Comparison of ENCODE assay signal across 23 cellular contexts in the genomic region with DNA sequence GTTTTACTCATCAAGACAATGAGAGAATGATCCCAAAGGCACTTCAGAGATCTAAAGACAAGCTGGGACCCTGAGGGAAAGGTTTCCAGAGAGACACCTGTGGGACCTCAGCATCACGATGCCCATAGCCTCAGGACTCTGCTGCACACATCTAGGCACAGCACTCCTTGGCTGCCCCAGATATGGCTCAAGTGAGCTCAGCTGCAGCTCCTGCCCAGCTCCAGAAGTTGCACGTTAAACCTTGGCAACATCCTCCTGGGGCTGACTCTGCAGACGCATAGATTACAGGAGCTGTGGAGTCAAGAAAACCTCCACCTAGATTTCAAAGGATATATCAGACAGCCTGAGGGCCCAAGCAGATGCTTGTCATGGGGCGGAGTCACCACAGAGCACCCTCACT.
"Had no signal": no experiment of that assay in that cellular context is flagged by ENCODE, and none has a peak within 500 bp of the region (broad histone marks: within the 10 kb centered on the region; RNA-seq: fewer than 3 reads in every experiment).

No MANE protein-coding gene starts in this region.

- DNase-seq: colonic mucosa; cortex of kidney; effector CD8-positive, alpha-beta T cell; effector memory CD8-positive, alpha-beta T cell; endodermal cell; erythroblast; foreskin melanocyte; gastrocnemius medialis; glutamatergic neuron; head of caudate nucleus; heart right ventricle; hippocampal formation; left cardiac atrium; left lung; left ventricle myocardium superior; lower lobe of right lung; mesenchymal stem cell; mucosa of descending colon had no signal

- H3K27me3 ChIP-seq: colonic mucosa, esophagus muscularis mucosa, gastrocnemius medialis, heart right ventricle, left lung had no signal

- ATAC-seq: effector memory CD8-positive, alpha-beta T cell; gastrocnemius medialis; heart right ventricle; left cardiac atrium; left lung; left ventricle myocardium superior; lower lobe of right lung; mucosa of descending colon had no signal

- H3K4me3 ChIP-seq: colonic mucosa, esophagus muscularis mucosa, gastrocnemius medialis, heart right ventricle, left lung, lower lobe of right lung, mucosa of descending colon had no signal

- H3K36me3 ChIP-seq: colonic mucosa, esophagus muscularis mucosa, gastrocnemius medialis, heart right ventricle, left lung, lower lobe of right lung had no signal

- H3K4me1 ChIP-seq: colonic mucosa, esophagus muscularis mucosa, gastrocnemius medialis, heart right ventricle, left lung, lower lobe of right lung had no signal

- H3K27ac ChIP-seq: colonic mucosa, epithelial cell of prostate, esophagus muscularis mucosa, gastrocnemius medialis, heart right ventricle, left lung, lower lobe of right lung had no signal

- H3K9me3 ChIP-seq: colonic mucosa, esophagus muscularis mucosa, gastrocnemius medialis, lower lobe of right lung, mucosa of descending colon had no signal

- FAIRE-seq: endometrium, islet of Langerhans, keratinocyte had no signal
